Comparison of ENCODE assay signal across 17 cellular contexts in the genomic region with DNA sequence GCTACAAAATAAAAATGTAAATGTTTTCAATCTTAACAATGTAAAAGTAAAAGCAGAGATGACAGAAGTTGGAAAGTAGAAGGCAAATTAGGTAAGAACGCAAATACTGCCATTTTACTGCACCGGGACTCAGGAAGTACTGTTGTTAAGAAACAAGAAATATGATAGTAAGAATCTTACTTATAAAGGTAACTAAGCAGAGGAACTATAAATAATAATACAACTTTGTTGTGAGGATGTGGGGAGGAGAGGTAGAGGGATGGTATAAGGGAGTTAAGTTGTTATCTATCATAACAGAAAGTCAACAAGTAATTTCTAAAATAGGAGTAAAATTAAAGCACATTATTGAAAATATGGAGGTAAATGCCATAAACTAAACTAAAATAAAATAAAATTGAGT.
"Had no signal": no experiment of that assay in that cellular context is flagged by ENCODE, and none has a peak within 500 bp of the region (broad histone marks: within the 10 kb centered on the region; RNA-seq: fewer than 3 reads in every experiment).

No MANE protein-coding gene starts in this region.

- H3K4me1 ChIP-seq: body of pancreas, parathyroid adenoma, right lobe of liver, upper lobe of right lung had no signal

- ATAC-seq: body of pancreas, foreskin keratinocyte, right lobe of liver, upper lobe of right lung had no signal

- H3K27ac Mint-ChIP-seq: activated B cell treated with CpG ODN at 0.5 μM for 24 hours, memory B cell, naive B cell had no signal

- H3K27ac ChIP-seq: body of pancreas, dorsolateral prefrontal cortex, foreskin keratinocyte, hepatocyte, parathyroid adenoma, right lobe of liver, thoracic aorta, upper lobe of right lung had no signal

- H3K9me3 Mint-ChIP-seq: activated B cell treated with CpG ODN at 0.5 μM for 24 hours, memory B cell had no signal

- H3K36me3 Mint-ChIP-seq: naive B cell had no signal

- H3K4me3 ChIP-seq: body of pancreas, dorsolateral prefrontal cortex, hepatocyte, right lobe of liver, thoracic aorta, upper lobe of right lung had no signal

- DNase-seq: activated B cell treated with CpG ODN at 0.5 μM for 24 hours; activated CD4-positive, alpha-beta T cell treated with anti-CD3 and anti-CD28 coated beads for 48 hours; activated naive CD4-positive, alpha-beta T cell; body of pancreas; dorsolateral prefrontal cortex; foreskin keratinocyte; naive B cell; right lobe of liver; small intestine; stimulated activated CD4-positive, alpha-beta T cell treated with anti-CD3 and anti-CD28 coated beads, Interleukin-15, amount 100 ng/mL, for 24 hours; stimulated activated CD4-positive, alpha-beta T cell treated with anti-CD3 and anti-CD28 coated beads, Interleukin-2, amount 100 ng/mL, for 48 hours; SW 1271; upper lobe of right lung had no signal

- H3K27me3 Mint-ChIP-seq: activated B cell treated with CpG ODN at 0.5 μM for 24 hours, memory B cell, naive B cell had no signal

- H3K27me3 ChIP-seq: body of pancreas, dorsolateral prefrontal cortex, foreskin keratinocyte, hepatocyte, right lobe of liver, upper lobe of right lung had no signal

- H3K9me3 ChIP-seq: body of pancreas, right lobe of liver, thoracic aorta, upper lobe of right lung had no signal

- H3K36me3 ChIP-seq: right lobe of liver, thoracic aorta, upper lobe of right lung had no signal

- H3K4me3 Mint-ChIP-seq: activated B cell treated with CpG ODN at 0.5 μM for 24 hours, memory B cell, naive B cell had no signal
